Comparison of ENCODE assay signal across 9 cellular contexts in the genomic region with DNA sequence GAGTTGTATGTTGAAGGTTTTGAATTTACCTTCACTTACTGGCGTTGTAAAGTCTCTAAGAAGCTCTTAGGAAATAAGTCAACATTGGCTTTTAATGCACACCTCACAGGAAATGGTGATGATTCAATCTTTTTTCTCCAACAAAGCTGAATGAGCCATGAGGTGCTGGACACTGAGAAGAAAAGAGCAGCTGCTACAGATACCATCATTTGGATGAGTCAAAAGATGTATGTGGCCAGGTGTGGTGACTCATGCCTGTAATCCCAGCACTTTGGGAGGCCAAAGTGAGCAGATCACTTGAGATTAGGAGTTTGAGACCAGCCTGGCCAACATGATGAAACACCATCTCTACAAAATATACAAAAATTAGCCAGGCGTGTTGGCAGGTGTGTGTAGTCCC. TPM values are rescaled to one million over a fixed set of nuclear protein-coding genes. Genes with fewer than 3 reads are reported as not detected.
A peak's percentile ranks its signal among the peaks of the same experiment; 100 is the strongest.
DNase-seq lines count a peak whose midpoint lies in the region; ATAC-seq lines count a peak whose summit lies in the region.
"Had no signal": no experiment of that assay in that cellular context is flagged by ENCODE, and none has a peak within 500 bp of the region (broad histone marks: within the 10 kb centered on the region; RNA-seq: fewer than 3 reads in every experiment).

No MANE protein-coding gene starts in this region.

- H3K4me1 Mint-ChIP-seq in activated naive CD4-positive, alpha-beta T cell treated with anti-CD3 and anti-CD28 coated beads for 36 hours (ENCODE audit: low read depth): peaks cover 63% of the 10 kb centered on the region

- peaks cover 9% of the 10 kb centered on the region for H3K36me3 Mint-ChIP-seq in activated naive CD4-positive, alpha-beta T cell treated with anti-CD3 and anti-CD28 coated beads for 36 hours (ENCODE audit: low read depth)
- H3K36me3 Mint-ChIP-seq: IgD-negative memory B cell had no signal

- peak overlapping the region; percentile 42 for H3K4me3 Mint-ChIP-seq in activated naive CD4-positive, alpha-beta T cell treated with anti-CD3 and anti-CD28 coated beads for 36 hours
- H3K4me3 Mint-ChIP-seq: IgD-negative memory B cell had no signal

- intact Hi-C loops in activated naive CD4-positive, alpha-beta T cell treated with anti-CD3 and anti-CD28 coated beads for 36 hours (cut with micrococcal nuclease): loop anchor here (1.0 to 10.0 kb wide), 2 partner anchors 9 to 728 kb away; no protein-coding TSS in a partner anchor

- CTCF ChIA-PET in activated naive CD4-positive, alpha-beta T cell treated with anti-CD3 and anti-CD28 coated beads for 36 hours (lab: Charles Lee): interaction anchor here (0.9 to 13.5 kb wide), 4 partner anchors 14 to 50 kb away, joined by 4 to 147 read pairs (median 4); no protein-coding TSS in a partner anchor

- DNase-seq in activated T-cell treated with anti-CD3 and anti-CD28 coated beads for 48 hours (ENCODE audit: low read depth) (peak; percentile 43), activated T-cell treated with anti-CD3 and anti-CD28 coated beads for 4 hours (no peak), hypothalamus (lab: John Stamatoyannopoulos, UW) (no peak), cortex of kidney (lab: John Stamatoyannopoulos, UW) (no peak), globus pallidus (ENCODE audit: low spot score) (no peak)
- DNase-seq in activated naive CD4-positive, alpha-beta T cell treated with anti-CD3 and anti-CD28 coated beads for 36 hours: peak; percentile 76
- DNase-seq in stimulated activated CD8-positive, alpha-beta memory T cell treated with anti-CD3 and anti-CD28 coated beads, Interleukin-7, amount 100 ng/mL, for 4 hours (ENCODE audit: low read depth in 2 of 2): peak; percentile 6 to 21

- peak; percentile 40 for ATAC-seq in HG03457 (IDR thresholded peaks at IDR 0.05; ENCODE audit: unreplicated experiment)

- no peaks in the 10 kb centered on the region for H3K27me3 Mint-ChIP-seq in activated naive CD4-positive, alpha-beta T cell treated with anti-CD3 and anti-CD28 coated beads for 36 hours (ENCODE audit: low read depth)

- H3K9me3 Mint-ChIP-seq in activated naive CD4-positive, alpha-beta T cell treated with anti-CD3 and anti-CD28 coated beads for 36 hours: peaks cover 6% of the 10 kb centered on the region

- H3K27ac Mint-ChIP-seq in activated naive CD4-positive, alpha-beta T cell treated with anti-CD3 and anti-CD28 coated beads for 36 hours: peak overlapping the region; percentile 83
- H3K27ac Mint-ChIP-seq: IgD-negative memory B cell had no signal

RNA-seq across cellular contexts. Expression of a gene that starts 3.3 kb away (rescaled TPM):
- total RNA-seq in activated naive CD4-positive, alpha-beta T cell treated with anti-CD3 and anti-CD28 coated beads for 36 hours: 10 to 100 TPM; 12.2 to 14.9 TPM

RNA-seq across cellular contexts. Expression of a gene that starts 28.2 kb away (rescaled TPM):
- total RNA-seq in activated naive CD4-positive, alpha-beta T cell treated with anti-CD3 and anti-CD28 coated beads for 36 hours: under 1 TPM in 1 of 2 experiments, not detected in 1; 0.25 TPM

Comparison
In these comparisons a context has a peak if more than half of its experiments do, and no peak if none do; other contexts are left out.
1. DNase-seq: peak in activated T-cell treated with anti-CD3 and anti-CD28 coated beads for 48 hours (single experiment), activated naive CD4-positive, alpha-beta T cell treated with anti-CD3 and anti-CD28 coated beads for 36 hours (single experiment) and stimulated activated CD8-positive, alpha-beta memory T cell treated with anti-CD3 and anti-CD28 coated beads, Interleukin-7, amount 100 ng/mL, for 4 hours (2 of 2); none in activated T-cell treated with anti-CD3 and anti-CD28 coated beads for 4 hours (single experiment), hypothalamus (0 of 51), cortex of kidney (single experiment) and globus pallidus (single experiment).